12 cellular contexts compared by ENCODE assay signal in the genomic region with DNA sequence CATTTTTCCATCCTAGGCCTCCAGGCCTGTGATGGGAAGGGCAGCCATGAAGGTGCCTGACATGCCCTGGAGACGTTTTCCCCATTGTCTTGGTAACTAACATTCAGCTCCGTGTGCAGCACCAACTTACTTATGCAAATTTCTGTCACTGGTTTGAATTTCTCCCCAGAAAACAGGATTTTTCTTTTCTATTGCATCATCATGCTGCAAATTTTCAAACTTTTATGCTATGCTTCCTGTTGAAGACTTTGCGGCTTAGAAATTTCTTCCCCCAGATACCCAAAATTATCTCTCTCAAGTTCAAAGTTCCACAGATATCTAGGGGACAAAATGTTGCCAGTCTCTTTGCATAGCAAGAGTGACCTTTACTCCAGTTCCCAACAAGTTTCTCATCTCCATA. TPM values are rescaled to one million over a fixed set of nuclear protein-coding genes. Genes with fewer than 3 reads are reported as not detected.
"Had no signal": no experiment of that assay in that cellular context is flagged by ENCODE, and none has a peak within 500 bp of the region (broad histone marks: within the 10 kb centered on the region; RNA-seq: fewer than 3 reads in every experiment).

No MANE protein-coding gene starts in this region.

- H2AFZ ChIP-seq: GM23248, GM23338 had no signal

- H3K9me3 ChIP-seq: HAP-1 had no signal

- DNase-seq: GM23248, GOT3, H7, H9, HCEC 1CT, HFFc6 had no signal

- H3K4me3 Mint-ChIP-seq: GM23338, H9, HFFc6 had no signal

- H3K36me3 ChIP-seq: HAP-1 had no signal

- H3K27ac ChIP-seq: GM23248 had no signal

- H3K9ac ChIP-seq: GM23248 had no signal

- H3K9me3 Mint-ChIP-seq: HFFc6 had no signal

- FAIRE-seq: H1, H54 had no signal

- ATAC-seq: GM23338, HCT116 had no signal

- H3K4me2 ChIP-seq: GM23338 had no signal

- H3K4me1 ChIP-seq: HAP-1 had no signal

- H3K4me1 Mint-ChIP-seq: H9 had no signal

- H3K4me3 ChIP-seq: GM23248, GM23338, HAP-1 had no signal

- H3K27ac Mint-ChIP-seq: GM23338, H9, HFFc6 had no signal

RNA-seq across cellular contexts. Expression of a gene that starts 25.2 kb away (rescaled TPM):
- total RNA-seq: GM23248, GM23338, H1, H4, H7, H9, HFFc6 had no signal
- polyA plus RNA-seq: GM23248, GM23338, H1 had no signal

RNA-seq across cellular contexts. Expression of a gene that starts 47.6 kb away (rescaled TPM):
- total RNA-seq: GM23248, GM23338, H1, H7, H9 had no signal
- polyA plus RNA-seq: GM23248, GM23338, H1 had no signal
